Comparison of ENCODE assay signal across 1 cellular context in genomic region chr9:130539473-130540223, GRCh38.
TF ChIP-seq lines count a peak whose summit lies in the region.

No MANE protein-coding gene starts in this region.

TF ChIP-seq in H1, 55 proteins besides CTCF, POLR2A, EP300 and RAD21:
- TF ChIP-seq EGR1 (IDR thresholded peaks at IDR 0.05; ENCODE audit: borderline replicate concordance, low read depth, low read length) = no peak
- TF ChIP-seq HDAC2 (IDR thresholded peaks at IDR 0.05; ENCODE audit: borderline replicate concordance in 1 of 2, low read depth in 2 of 2, low read length in 2 of 2) = no peak
- TF ChIP-seq TEAD4 (IDR thresholded peaks at IDR 0.05; ENCODE audit: low read depth, low read length) = no peak
- no peak for TF ChIP-seq SIN3A (conservative IDR thresholded peaks at IDR 0.05 in 1 of 2, IDR thresholded peaks at IDR 0.05 in 1 of 2; ENCODE audit: low read depth in 1 of 2, low read length in 2 of 2)
- no peak for TF ChIP-seq BCL11A (IDR thresholded peaks at IDR 0.05; ENCODE audit: low read depth in 2 of 2, low read length in 2 of 2)
- TF ChIP-seq, protein P1, sequence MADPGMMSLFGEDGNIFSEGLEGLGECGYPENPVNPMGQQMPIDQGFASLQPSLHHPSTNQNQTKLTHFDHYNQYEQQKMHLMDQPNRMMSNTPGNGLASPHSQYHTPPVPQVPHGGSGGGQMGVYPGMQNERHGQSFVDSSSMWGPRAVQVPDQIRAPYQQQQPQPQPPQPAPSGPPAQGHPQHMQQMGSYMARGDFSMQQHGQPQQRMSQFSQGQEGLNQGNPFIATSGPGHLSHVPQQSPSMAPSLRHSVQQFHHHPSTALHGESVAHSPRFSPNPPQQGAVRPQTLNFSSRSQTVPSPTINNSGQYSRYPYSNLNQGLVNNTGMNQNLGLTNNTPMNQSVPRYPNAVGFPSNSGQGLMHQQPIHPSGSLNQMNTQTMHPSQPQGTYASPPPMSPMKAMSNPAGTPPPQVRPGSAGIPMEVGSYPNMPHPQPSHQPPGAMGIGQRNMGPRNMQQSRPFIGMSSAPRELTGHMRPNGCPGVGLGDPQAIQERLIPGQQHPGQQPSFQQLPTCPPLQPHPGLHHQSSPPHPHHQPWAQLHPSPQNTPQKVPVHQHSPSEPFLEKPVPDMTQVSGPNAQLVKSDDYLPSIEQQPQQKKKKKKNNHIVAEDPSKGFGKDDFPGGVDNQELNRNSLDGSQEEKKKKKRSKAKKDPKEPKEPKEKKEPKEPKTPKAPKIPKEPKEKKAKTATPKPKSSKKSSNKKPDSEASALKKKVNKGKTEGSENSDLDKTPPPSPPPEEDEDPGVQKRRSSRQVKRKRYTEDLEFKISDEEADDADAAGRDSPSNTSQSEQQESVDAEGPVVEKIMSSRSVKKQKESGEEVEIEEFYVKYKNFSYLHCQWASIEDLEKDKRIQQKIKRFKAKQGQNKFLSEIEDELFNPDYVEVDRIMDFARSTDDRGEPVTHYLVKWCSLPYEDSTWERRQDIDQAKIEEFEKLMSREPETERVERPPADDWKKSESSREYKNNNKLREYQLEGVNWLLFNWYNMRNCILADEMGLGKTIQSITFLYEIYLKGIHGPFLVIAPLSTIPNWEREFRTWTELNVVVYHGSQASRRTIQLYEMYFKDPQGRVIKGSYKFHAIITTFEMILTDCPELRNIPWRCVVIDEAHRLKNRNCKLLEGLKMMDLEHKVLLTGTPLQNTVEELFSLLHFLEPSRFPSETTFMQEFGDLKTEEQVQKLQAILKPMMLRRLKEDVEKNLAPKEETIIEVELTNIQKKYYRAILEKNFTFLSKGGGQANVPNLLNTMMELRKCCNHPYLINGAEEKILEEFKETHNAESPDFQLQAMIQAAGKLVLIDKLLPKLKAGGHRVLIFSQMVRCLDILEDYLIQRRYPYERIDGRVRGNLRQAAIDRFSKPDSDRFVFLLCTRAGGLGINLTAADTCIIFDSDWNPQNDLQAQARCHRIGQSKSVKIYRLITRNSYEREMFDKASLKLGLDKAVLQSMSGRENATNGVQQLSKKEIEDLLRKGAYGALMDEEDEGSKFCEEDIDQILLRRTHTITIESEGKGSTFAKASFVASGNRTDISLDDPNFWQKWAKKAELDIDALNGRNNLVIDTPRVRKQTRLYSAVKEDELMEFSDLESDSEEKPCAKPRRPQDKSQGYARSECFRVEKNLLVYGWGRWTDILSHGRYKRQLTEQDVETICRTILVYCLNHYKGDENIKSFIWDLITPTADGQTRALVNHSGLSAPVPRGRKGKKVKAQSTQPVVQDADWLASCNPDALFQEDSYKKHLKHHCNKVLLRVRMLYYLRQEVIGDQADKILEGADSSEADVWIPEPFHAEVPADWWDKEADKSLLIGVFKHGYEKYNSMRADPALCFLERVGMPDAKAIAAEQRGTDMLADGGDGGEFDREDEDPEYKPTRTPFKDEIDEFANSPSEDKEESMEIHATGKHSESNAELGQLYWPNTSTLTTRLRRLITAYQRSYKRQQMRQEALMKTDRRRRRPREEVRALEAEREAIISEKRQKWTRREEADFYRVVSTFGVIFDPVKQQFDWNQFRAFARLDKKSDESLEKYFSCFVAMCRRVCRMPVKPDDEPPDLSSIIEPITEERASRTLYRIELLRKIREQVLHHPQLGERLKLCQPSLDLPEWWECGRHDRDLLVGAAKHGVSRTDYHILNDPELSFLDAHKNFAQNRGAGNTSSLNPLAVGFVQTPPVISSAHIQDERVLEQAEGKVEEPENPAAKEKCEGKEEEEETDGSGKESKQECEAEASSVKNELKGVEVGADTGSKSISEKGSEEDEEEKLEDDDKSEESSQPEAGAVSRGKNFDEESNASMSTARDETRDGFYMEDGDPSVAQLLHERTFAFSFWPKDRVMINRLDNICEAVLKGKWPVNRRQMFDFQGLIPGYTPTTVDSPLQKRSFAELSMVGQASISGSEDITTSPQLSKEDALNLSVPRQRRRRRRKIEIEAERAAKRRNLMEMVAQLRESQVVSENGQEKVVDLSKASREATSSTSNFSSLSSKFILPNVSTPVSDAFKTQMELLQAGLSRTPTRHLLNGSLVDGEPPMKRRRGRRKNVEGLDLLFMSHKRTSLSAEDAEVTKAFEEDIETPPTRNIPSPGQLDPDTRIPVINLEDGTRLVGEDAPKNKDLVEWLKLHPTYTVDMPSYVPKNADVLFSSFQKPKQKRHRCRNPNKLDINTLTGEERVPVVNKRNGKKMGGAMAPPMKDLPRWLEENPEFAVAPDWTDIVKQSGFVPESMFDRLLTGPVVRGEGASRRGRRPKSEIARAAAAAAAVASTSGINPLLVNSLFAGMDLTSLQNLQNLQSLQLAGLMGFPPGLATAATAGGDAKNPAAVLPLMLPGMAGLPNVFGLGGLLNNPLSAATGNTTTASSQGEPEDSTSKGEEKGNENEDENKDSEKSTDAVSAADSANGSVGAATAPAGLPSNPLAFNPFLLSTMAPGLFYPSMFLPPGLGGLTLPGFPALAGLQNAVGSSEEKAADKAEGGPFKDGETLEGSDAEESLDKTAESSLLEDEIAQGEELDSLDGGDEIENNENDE (IDR thresholded peaks at IDR 0.05; ENCODE audit: insufficient replicate concordance, low read length) = no peak
- TF ChIP-seq TAF7 (optimal IDR thresholded peaks at IDR 0.05; ENCODE audit: borderline replicate concordance, low read depth, low read length) = no peak
- no peak for TF ChIP-seq SUZ12 (IDR thresholded peaks at IDR 0.05; ENCODE audit: low read length)
- TF ChIP-seq SP4 (IDR thresholded peaks at IDR 0.05; ENCODE audit: low read length) = no peak
- TF ChIP-seq KDM1A (IDR thresholded peaks at IDR 0.05; ENCODE audit: borderline replicate concordance, low read length) = no peak
- TF ChIP-seq EZH2 (IDR thresholded peaks at IDR 0.05; ENCODE audit: low read depth, low read length, severe bottlenecking) = no peak
- no peak for TF ChIP-seq YY1 (IDR thresholded peaks at IDR 0.05; ENCODE audit: low read depth, low read length)
- no peak for TF ChIP-seq ATF2 (IDR thresholded peaks at IDR 0.05; ENCODE audit: low read length)
- no peak for TF ChIP-seq SP2 (IDR thresholded peaks at IDR 0.05; ENCODE audit: low read length)
- no peak for TF ChIP-seq SP1 (IDR thresholded peaks at IDR 0.05; ENCODE audit: low read depth, low read length)
- no peak for TF ChIP-seq KDM4A (IDR thresholded peaks at IDR 0.05; ENCODE audit: low read depth, low read length, severe bottlenecking)
